Comparison of ENCODE assay signal across 17 cellular contexts in genomic region chr20:53298260-53298659, GRCh38.
DNase-seq lines count a peak whose midpoint lies in the region; ATAC-seq and TF ChIP-seq lines count a peak whose summit lies in the region.
"Had no signal": no experiment of that assay in that cellular context is flagged by ENCODE, and none has a peak within 500 bp of the region (broad histone marks: within the 10 kb centered on the region; RNA-seq: fewer than 3 reads in every experiment).

No MANE protein-coding gene starts in this region.

- H4K5ac ChIP-seq in H9 (ENCODE audit: insufficient read length, low read depth, low read length) (no peak overlapping the region), IMR-90 (ENCODE audit: low read depth, low read length) (no peak overlapping the region)

- H3K27me3 Mint-ChIP-seq in H9 (ENCODE audit: low read depth) (no peaks in the 10 kb centered on the region; the same call in 1 of the 2 replicates), nephron (ENCODE audit: low read depth) (no peaks in the 10 kb centered on the region)
- H3K27me3 Mint-ChIP-seq: CD4-positive, CD25-positive, alpha-beta regulatory T cell had no signal

- H3K9me1 ChIP-seq in IMR-90 (ENCODE audit: insufficient read depth, low read length), result no peaks in the 10 kb centered on the region

- H3K4me2 ChIP-seq in H9 (ENCODE audit: insufficient read depth, insufficient read length, low read length) (no peak overlapping the region), IMR-90 (ENCODE audit: low read depth, low read length) (no peak overlapping the region), mammary epithelial cell (ENCODE audit: insufficient read depth, low read depth, low read length) (no peak overlapping the region)
- H3K4me2 ChIP-seq: BLaER1 had no signal

- H3K27ac ChIP-seq in H9 (ENCODE audit: insufficient read length, low read depth, low read length) (no peak overlapping the region), IMR-90 (ENCODE audit: insufficient read depth, low read length) (no peak overlapping the region), mammary epithelial cell (ENCODE audit: insufficient read depth, low read depth, low read length) (no peak overlapping the region), ascending aorta (no peak overlapping the region)
- H3K27ac ChIP-seq: BLaER1, C4-2B had no signal

- H2BK15ac ChIP-seq in H9 (ENCODE audit: low read depth, low read length) (no peak overlapping the region), IMR-90 (ENCODE audit: low read depth, low read length) (no peak overlapping the region)

- intact Hi-C loops in IMR-90 (cut with micrococcal nuclease) (no loop called here), mammary epithelial cell (cut with micrococcal nuclease) (no loop called here), ascending aorta (cut with DNase I) (no loop called here)

- TF ChIP-seq CTCF in H9 (conservative IDR thresholded peaks at IDR 0.05) (no peak), IMR-90 (conservative IDR thresholded peaks at IDR 0.05; ENCODE audit: low read depth, low read length) (no peak), nephron (IDR thresholded peaks at IDR 0.05; ENCODE audit: unreplicated experiment in 3 of 3) (no peak), mammary epithelial cell (conservative IDR thresholded peaks at IDR 0.05 in 1 of 2, IDR thresholded peaks at IDR 0.05 in 1 of 2; ENCODE audit: extremely low read depth in 1 of 2, insufficient read depth in 1 of 2, low read depth in 1 of 2, low read length in 2 of 2) (no peak), ascending aorta (IDR thresholded peaks at IDR 0.05) (no peak)

- peaks cover 9 to 10% of the 10 kb centered on the region in 2 experiments for H3K4me1 Mint-ChIP-seq in H9
- peaks cover 55% of the 10 kb centered on the region for H3K4me1 Mint-ChIP-seq in nephron
- H3K4me1 Mint-ChIP-seq: B cell had no signal

- no peaks in the 10 kb centered on the region for H3K27me3 ChIP-seq in H9 (ENCODE audit: insufficient read depth, low read length)
- H3K27me3 ChIP-seq in IMR-90 (ENCODE audit: control insufficient read depth, insufficient read depth, low read length), result no peaks in the 10 kb centered on the region
- H3K27me3 ChIP-seq in mammary epithelial cell (ENCODE audit: insufficient read depth, low read length), result no peaks in the 10 kb centered on the region
- no peaks in the 10 kb centered on the region for H3K27me3 ChIP-seq in ascending aorta
- H3K27me3 ChIP-seq: BLaER1 had no signal

- H3K4me3 ChIP-seq in IMR-90 (ENCODE audit: insufficient read depth, low read depth, low read length) (no peak overlapping the region), mammary epithelial cell (replicated peaks in 1 of 3; ENCODE audit: insufficient read depth in 1 of 3, low read depth in 2 of 3, low read length in 3 of 3) (no peak overlapping the region), ascending aorta (no peak overlapping the region)
- H3K4me3 ChIP-seq: BLaER1 had no signal

- no peaks in the 10 kb centered on the region for H3K23me2 ChIP-seq in H9 (ENCODE audit: insufficient read length, low read depth, low read length, poor library complexity, severe bottlenecking)

- in situ Hi-C loops in IMR-90 (cut with MboI; ENCODE audit: low sequenced_read_pairs), result no loop called here
- in situ Hi-C loops in mammary epithelial cell (cut with MboI; ENCODE audit: low sequenced_read_pairs in 2 of 2), result no loop called here

- H3K18ac ChIP-seq in H9 (ENCODE audit: insufficient read length, low read depth, low read length) (no peak overlapping the region), IMR-90 (ENCODE audit: low read depth, low read length) (no peak overlapping the region; the same call in 1 of the 2 replicates)

- H3K4me3 Mint-ChIP-seq in H9, result no peak overlapping the region
- peak overlapping the region in 1 of 3 experiments; percentile 40 for H3K4me3 Mint-ChIP-seq in nephron
- H3K4me3 Mint-ChIP-seq: B cell; CD4-positive, CD25-positive, alpha-beta regulatory T cell; CD8-positive, alpha-beta T cell; HFFc6 had no signal

- H2BK5ac ChIP-seq in H9 (ENCODE audit: insufficient read length, low read length) (no peak overlapping the region), IMR-90 (ENCODE audit: low read depth, low read length, poor library complexity, severe bottlenecking) (no peak overlapping the region)

- no peak overlapping the region for H4K91ac ChIP-seq in H9 (ENCODE audit: insufficient read length, low read depth, low read length)
- no peak overlapping the region for H4K91ac ChIP-seq in IMR-90 (ENCODE audit: insufficient read depth, low read depth, low read length)

- WGBS in H9 (ENCODE audit: extremely low coverage, insufficient read length, low lambda C conversion rate), result no CpG with 5 or more reads among the region's 6 CpGs
- 58% methylated on average over 2 of the region's 6 CpGs; no CpG with 5 or more reads in 1 of the 2 experiments for WGBS in IMR-90 (ENCODE audit: extremely low coverage in 2 of 2, insufficient read length in 1 of 2), 2 experiments
- 86% methylated on average over 6 of the region's 6 CpGs for WGBS in mammary epithelial cell (ENCODE audit: low coverage, missing lambda C conversion rate)

- H2AK5ac ChIP-seq in H9 (ENCODE audit: insufficient read length, low read length), result no peak overlapping the region
- no peak overlapping the region for H2AK5ac ChIP-seq in IMR-90 (ENCODE audit: low read depth, low read length)

- H2BK20ac ChIP-seq in H9 (ENCODE audit: low read depth, low read length, poor library complexity, severe bottlenecking) (no peak overlapping the region), IMR-90 (ENCODE audit: low read depth, low read length) (no peak overlapping the region)

- H3K79me2 ChIP-seq in H9 (ENCODE audit: insufficient read depth, low read length) (no peaks in the 10 kb centered on the region), mammary epithelial cell (ENCODE audit: insufficient read depth, low read length) (no peaks in the 10 kb centered on the region)

- H3K9me3 Mint-ChIP-seq in H9, result no peaks in the 10 kb centered on the region
- peaks cover 2% of the 10 kb centered on the region for H3K9me3 Mint-ChIP-seq in nephron
- H3K9me3 Mint-ChIP-seq: CD4-positive, CD25-positive, alpha-beta regulatory T cell; CD8-positive, alpha-beta T cell had no signal

- no peak overlapping the region for H3T11ph ChIP-seq in H9 (ENCODE audit: low read length)

- H3K4me1 ChIP-seq in H9 (ENCODE audit: insufficient read depth, low read length), result no peaks in the 10 kb centered on the region
- no peaks in the 10 kb centered on the region; the same call in 1 of the 2 replicates for H3K4me1 ChIP-seq in IMR-90 (ENCODE audit: control insufficient read depth, insufficient read depth, low read length)
- no peaks in the 10 kb centered on the region for H3K4me1 ChIP-seq in mammary epithelial cell (ENCODE audit: insufficient read depth, low read length)
- no peaks in the 10 kb centered on the region for H3K4me1 ChIP-seq in ascending aorta
- H3K4me1 ChIP-seq: BLaER1, Caco-2 had no signal

- H2BK120ac ChIP-seq in H9 (ENCODE audit: low read depth, low read length, poor library complexity, severe bottlenecking), result no peak overlapping the region
- no peak overlapping the region for H2BK120ac ChIP-seq in IMR-90 (ENCODE audit: low read depth, low read length)

- no peaks in the 10 kb centered on the region for H3K36me3 ChIP-seq in IMR-90 (ENCODE audit: control insufficient read depth, insufficient read depth, low read length)
- no peaks in the 10 kb centered on the region for H3K36me3 ChIP-seq in mammary epithelial cell (ENCODE audit: insufficient read depth, low read length)
- no peaks in the 10 kb centered on the region for H3K36me3 ChIP-seq in ascending aorta
- H3K36me3 ChIP-seq: BLaER1 had no signal

- dilution Hi-C loops in IMR-90 (cut with HindIII; ENCODE audit: low sequenced_read_pairs, unreplicated experiment), result no loop called here
- dilution Hi-C loops in mammary epithelial cell (cut with HindIII; ENCODE audit: low sequenced_read_pairs), result no loop called here

- H3K36me3 Mint-ChIP-seq in H9 (ENCODE audit: insufficient read depth in 1 of 3, low read depth in 3 of 3) (no peaks in the 10 kb centered on the region), nephron (ENCODE audit: low read depth) (no peaks in the 10 kb centered on the region)
- H3K36me3 Mint-ChIP-seq: CD4-positive, CD25-positive, alpha-beta regulatory T cell; CD8-positive, alpha-beta T cell had no signal

- POLR2A ChIA-PET in IMR-90 (lab: Charles Lee; ENCODE audit: unreplicated experiment), result no interaction called here

- no peak for TF ChIP-seq RAD21 in IMR-90 (IDR thresholded peaks at IDR 0.05; ENCODE audit: low read length)

- H3K79me1 ChIP-seq in H9 (ENCODE audit: insufficient read depth, low read depth, low read length, poor library complexity, severe bottlenecking), result no peaks in the 10 kb centered on the region
- no peaks in the 10 kb centered on the region for H3K79me1 ChIP-seq in IMR-90 (ENCODE audit: low read depth in 1 of 2, low read length in 2 of 2)

- H3K27ac Mint-ChIP-seq in H9 (peak overlapping the region in 2 of 3 experiments; percentile 12 to 44; a peak in 3 of 7 replicates), nephron (peak overlapping the region in 2 of 3 experiments; percentile 30 to 77)
- H3K27ac Mint-ChIP-seq: B cell; CD8-positive, alpha-beta T cell; HFFc6 had no signal

- DNase-seq in H9, result no peak
- DNase-seq in IMR-90, result no peak
- DNase-seq in mammary epithelial cell, result no peak
- no peak for DNase-seq in ascending aorta (ENCODE audit: low spot score in 2 of 2)
- DNase-seq: Caco-2; CD4-positive, CD25-positive, alpha-beta regulatory T cell; CD8-positive, alpha-beta T cell; DMS153; DND-41; GOT3; H7; HFFc6 had no signal

- no peak overlapping the region for H2AFZ ChIP-seq in H9 (ENCODE audit: low read length)
- H2AFZ ChIP-seq in IMR-90 (replicated peaks; ENCODE audit: low read length, poor library complexity), result no peak overlapping the region
- no peak overlapping the region for H2AFZ ChIP-seq in mammary epithelial cell (ENCODE audit: low read depth, low read length)

- H3K4ac ChIP-seq in H9 (ENCODE audit: low read depth, low read length) (no peak overlapping the region), IMR-90 (ENCODE audit: low read depth, low read length) (no peak overlapping the region)

- H3K23ac ChIP-seq in H9 (ENCODE audit: insufficient read length, low read depth, low read length) (no peak overlapping the region), IMR-90 (ENCODE audit: low read depth, low read length) (no peak overlapping the region)

- H2BK12ac ChIP-seq in H9 (ENCODE audit: insufficient read length, low read depth, low read length), result no peak overlapping the region

- H4K20me1 ChIP-seq in H9 (ENCODE audit: control insufficient read depth, insufficient read depth, insufficient read length) (no peaks in the 10 kb centered on the region), IMR-90 (ENCODE audit: insufficient read depth, low read length) (no peaks in the 10 kb centered on the region), mammary epithelial cell (ENCODE audit: insufficient read depth, low read length) (no peaks in the 10 kb centered on the region)
- H4K20me1 ChIP-seq: BLaER1 had no signal

- H3K14ac ChIP-seq in H9 (ENCODE audit: insufficient read depth, low read length) (no peak overlapping the region), IMR-90 (replicated peaks; ENCODE audit: low read depth, low read length) (no peak overlapping the region)

- CTCF ChIA-PET in IMR-90 (lab: Yijun Ruan, JAX) (no interaction called here), mammary epithelial cell (lab: Charles Lee; ENCODE audit: low non-redundant PET) (no interaction called here)

- H3K56ac ChIP-seq in H9 (ENCODE audit: insufficient read length, low read depth, low read length) (no peak overlapping the region), IMR-90 (ENCODE audit: extremely low read depth, insufficient read depth, low read length) (no peak overlapping the region)

- BruUV-seq in IMR-90 (replicated peaks; lab: Mats Ljungman, UMichigan), result no TSS peak
- BruUV-seq in mammary epithelial cell (replicated peaks; lab: Mats Ljungman, UMichigan), result no TSS peak

- no peaks in the 10 kb centered on the region for H3K9me3 ChIP-seq in H9 (ENCODE audit: control insufficient read depth, low read depth, low read length)
- H3K9me3 ChIP-seq in IMR-90 (ENCODE audit: control insufficient read depth, insufficient read depth, low read length), result no peaks in the 10 kb centered on the region
- no peaks in the 10 kb centered on the region for H3K9me3 ChIP-seq in mammary epithelial cell (replicated peaks; ENCODE audit: insufficient read depth, low read length)
- no peaks in the 10 kb centered on the region for H3K9me3 ChIP-seq in ascending aorta
- H3K9me3 ChIP-seq: BLaER1, Caco-2 had no signal

- H4K8ac ChIP-seq in H9 (replicated peaks; ENCODE audit: insufficient read length, low read depth, low read length) (no peak overlapping the region), IMR-90 (ENCODE audit: low read depth in 2 of 2, low read length in 2 of 2) (no peak overlapping the region)

- H2AK9ac ChIP-seq in IMR-90 (replicated peaks; ENCODE audit: low read depth, low read length, poor library complexity), result no peak overlapping the region

- no peak overlapping the region for H3K9ac ChIP-seq in H9 (ENCODE audit: extremely low read depth, insufficient read length, low read length)
- H3K9ac ChIP-seq in IMR-90 (ENCODE audit: low read depth, low read length), result no peak overlapping the region
- H3K9ac ChIP-seq in mammary epithelial cell (ENCODE audit: insufficient read depth, low read length), result no peak overlapping the region
- H3K9ac ChIP-seq: BLaER1 had no signal

- ATAC-seq in IMR-90 (ENCODE audit: low read depth) (no peak), HG02852 (IDR thresholded peaks at IDR 0.05; ENCODE audit: unreplicated experiment) (no peak)
- ATAC-seq: CD8-positive, alpha-beta T cell had no signal

- no peak for TF ChIP-seq POLR2A in IMR-90 (IDR thresholded peaks at IDR 0.05; ENCODE audit: low read depth, low read length)
